Comparison of ENCODE assay signal across 23 cellular contexts in the genomic region with DNA sequence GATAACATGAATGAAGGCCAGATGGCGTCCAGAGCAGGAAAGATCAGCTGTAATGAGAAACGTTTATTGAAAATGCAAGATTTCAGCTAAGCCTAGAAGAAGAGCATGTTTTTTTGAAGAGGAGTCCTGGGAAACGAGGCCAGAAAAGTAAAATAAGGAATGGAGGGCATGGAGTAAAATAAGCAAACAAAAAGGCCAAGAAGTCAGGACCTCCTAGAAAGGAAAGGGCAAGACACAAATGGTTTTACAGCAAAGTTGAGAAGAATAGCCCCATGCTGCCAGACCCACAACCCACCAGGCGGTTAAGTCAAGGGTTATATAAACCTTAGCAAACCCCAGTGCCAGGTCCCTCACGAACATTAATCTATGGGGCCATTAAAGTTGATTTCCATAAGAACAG. TPM values are rescaled to one million over a fixed set of nuclear protein-coding genes. Genes with fewer than 3 reads are reported as not detected.
A peak's percentile ranks its signal among the peaks of the same experiment; 100 is the strongest.
DNase-seq lines count a peak whose midpoint lies in the region; ATAC-seq and TF ChIP-seq lines count a peak whose summit lies in the region.
"Had no signal": no experiment of that assay in that cellular context is flagged by ENCODE, and none has a peak within 500 bp of the region (broad histone marks: within the 10 kb centered on the region; RNA-seq: fewer than 3 reads in every experiment).

No MANE protein-coding gene starts in this region.

- TF ChIP-seq POLR2A in erythroblast (IDR thresholded peaks at IDR 0.05; ENCODE audit: low read length), result no peak

- H3K79me2 ChIP-seq in GM23338 (replicated peaks; ENCODE audit: insufficient read depth) (peaks cover 100% of the 10 kb centered on the region), neural progenitor cell (ENCODE audit: low read depth) (peaks cover 100% of the 10 kb centered on the region)

- no peaks in the 10 kb centered on the region for H3K27me3 ChIP-seq in GM23338 (ENCODE audit: insufficient read depth)
- no peaks in the 10 kb centered on the region for H3K27me3 ChIP-seq in neural progenitor cell
- H3K27me3 ChIP-seq: Peyer's patch, upper lobe of left lung had no signal

- DNase-seq in activated CD4-positive, alpha-beta T cell treated with anti-CD3 and anti-CD28 coated beads, Interleukin-2, amount 10 ng/mL, durations not matched to agents 24 days and 14 days, result no peak
- DNase-seq in activated CD4-positive, alpha-beta T cell treated with anti-CD3 and anti-CD28 coated beads for 48 hours, result no peak
- DNase-seq in GM23338 (ENCODE audit: low spot score), result no peak
- DNase-seq in activated T-helper 1 cell treated with anti-CD3 and anti-CD28 coated beads, Interleukin-12 subunit alpha, Interleukin-12 subunit beta, Interleukin-2, Interleukin-4 antibody, amounts not matched to agents 30 ng/mL and 10 ng/mL and 1 ng/mL, durations not matched to agents 14 hours and 24 hours and 36 hours (ENCODE audit: low spot score), result no peak
- no peak for DNase-seq in neural progenitor cell (ENCODE audit: low spot score)
- no peak for DNase-seq in effector memory CD8-positive, alpha-beta T cell
- no peak for DNase-seq in erythroblast (lab: John Stamatoyannopoulos, UW)
- DNase-seq: activated naive CD4-positive, alpha-beta T cell treated with anti-CD3 and anti-CD28 coated beads, Interleukin-2, amount 10 ng/mL, durations not matched to agents 7 days and 5 days; AML-193; CD8-positive, alpha-beta memory T cell; DMS153; GOT3; kidney; lower lobe of right lung; mucosa of descending colon; NCI-H1436 treated with DMSO at 0.1 percent for 48 hours; NCI-H2107; Peyer's patch; upper lobe of left lung had no signal

- peaks cover 4% of the 10 kb centered on the region for H3K9me3 Mint-ChIP-seq in activated CD4-positive, alpha-beta T cell treated with anti-CD3 and anti-CD28 coated beads, Interleukin-2, amount 10 ng/mL, durations not matched to agents 24 days and 14 days
- no peaks in the 10 kb centered on the region for H3K9me3 Mint-ChIP-seq in GM23338
- no peaks in the 10 kb centered on the region for H3K9me3 Mint-ChIP-seq in activated T-helper 1 cell treated with anti-CD3 and anti-CD28 coated beads, Interleukin-12 subunit alpha, Interleukin-12 subunit beta, Interleukin-2, Interleukin-4 antibody, amounts not matched to agents 30 ng/mL and 10 ng/mL and 1 ng/mL, durations not matched to agents 14 hours and 24 hours and 36 hours
- H3K9me3 Mint-ChIP-seq in neural progenitor cell, result peaks cover 11% of the 10 kb centered on the region
- H3K9me3 Mint-ChIP-seq in effector memory CD8-positive, alpha-beta T cell, result no peaks in the 10 kb centered on the region
- H3K9me3 Mint-ChIP-seq: activated naive CD4-positive, alpha-beta T cell treated with anti-CD3 and anti-CD28 coated beads, Interleukin-2, amount 10 ng/mL, durations not matched to agents 7 days and 5 days; CD8-positive, alpha-beta memory T cell; central memory CD8-positive, alpha-beta T cell had no signal

- no peak overlapping the region for H3K9ac ChIP-seq in neural progenitor cell
- H3K9ac ChIP-seq: KMS-11 had no signal

- H3K27ac Mint-ChIP-seq in activated CD4-positive, alpha-beta T cell treated with anti-CD3 and anti-CD28 coated beads, Interleukin-2, amount 10 ng/mL, durations not matched to agents 24 days and 14 days, result peak overlapping the region; percentile 81
- H3K27ac Mint-ChIP-seq in GM23338, result no peak overlapping the region
- H3K27ac Mint-ChIP-seq in activated T-helper 1 cell treated with anti-CD3 and anti-CD28 coated beads, Interleukin-12 subunit alpha, Interleukin-12 subunit beta, Interleukin-2, Interleukin-4 antibody, amounts not matched to agents 30 ng/mL and 10 ng/mL and 1 ng/mL, durations not matched to agents 14 hours and 24 hours and 36 hours, result peak overlapping the region; percentile 5
- no peak overlapping the region for H3K27ac Mint-ChIP-seq in neural progenitor cell
- no peak overlapping the region for H3K27ac Mint-ChIP-seq in effector memory CD8-positive, alpha-beta T cell
- H3K27ac Mint-ChIP-seq: activated naive CD4-positive, alpha-beta T cell treated with anti-CD3 and anti-CD28 coated beads, Interleukin-2, amount 10 ng/mL, durations not matched to agents 7 days and 5 days had no signal

- peaks cover 72% of the 10 kb centered on the region for H4K20me1 ChIP-seq in GM23338 (replicated peaks; ENCODE audit: insufficient read depth)
- peaks cover 100% of the 10 kb centered on the region for H4K20me1 ChIP-seq in neural progenitor cell (ENCODE audit: low read depth)

- H3K4me3 ChIP-seq in GM23338, result no peak overlapping the region
- no peak overlapping the region for H3K4me3 ChIP-seq in neural progenitor cell
- H3K4me3 ChIP-seq: lower lobe of right lung, mucosa of descending colon, Peyer's patch, prostate gland, upper lobe of left lung had no signal

- peaks cover 81% of the 10 kb centered on the region for H3K4me1 ChIP-seq in GM23338 (ENCODE audit: insufficient read depth)
- H3K4me1 ChIP-seq in neural progenitor cell, result peaks cover 79% of the 10 kb centered on the region

- H3K36me3 ChIP-seq in GM23338 (ENCODE audit: insufficient read depth), result no peaks in the 10 kb centered on the region
- no peaks in the 10 kb centered on the region for H3K36me3 ChIP-seq in neural progenitor cell
- H3K36me3 ChIP-seq: lower lobe of right lung, Peyer's patch, prostate gland, upper lobe of left lung had no signal

- H3F3A ChIP-seq in GM23338 (replicated peaks; ENCODE audit: low read depth) (no peaks in the 10 kb centered on the region), neural progenitor cell (ENCODE audit: low read depth) (peaks cover 56% of the 10 kb centered on the region)

- H2AFZ ChIP-seq in GM23338 (no peak overlapping the region), neural progenitor cell (replicated peaks) (no peak overlapping the region)

- no peak overlapping the region for H3K27ac ChIP-seq in GM23338 (ENCODE audit: low read depth)
- H3K27ac ChIP-seq in neural progenitor cell, result peak overlapping the region; percentile 24
- H3K27ac ChIP-seq: KMS-11, lower lobe of right lung, Peyer's patch, prostate gland, upper lobe of left lung had no signal

- H3K36me3 Mint-ChIP-seq in activated CD4-positive, alpha-beta T cell treated with anti-CD3 and anti-CD28 coated beads, Interleukin-2, amount 10 ng/mL, durations not matched to agents 24 days and 14 days (ENCODE audit: low read depth), result peaks cover 21% of the 10 kb centered on the region
- H3K36me3 Mint-ChIP-seq in GM23338 (ENCODE audit: low read depth) (peaks cover 10% of the 10 kb centered on the region; the same call in 2 of the 3 replicates), neural progenitor cell (peaks cover 24% of the 10 kb centered on the region)
- H3K36me3 Mint-ChIP-seq in activated T-helper 1 cell treated with anti-CD3 and anti-CD28 coated beads, Interleukin-12 subunit alpha, Interleukin-12 subunit beta, Interleukin-2, Interleukin-4 antibody, amounts not matched to agents 30 ng/mL and 10 ng/mL and 1 ng/mL, durations not matched to agents 14 hours and 24 hours and 36 hours (ENCODE audit: low read depth), result peaks cover 28% of the 10 kb centered on the region
- peaks cover 15% of the 10 kb centered on the region for H3K36me3 Mint-ChIP-seq in effector memory CD8-positive, alpha-beta T cell (ENCODE audit: insufficient read depth)

- H3K4me2 ChIP-seq in GM23338, result peak overlapping the region; percentile 16
- H3K4me2 ChIP-seq in neural progenitor cell, result peak overlapping the region; percentile 57
- H3K4me2 ChIP-seq: KMS-11 had no signal

- H3K4me3 Mint-ChIP-seq in activated CD4-positive, alpha-beta T cell treated with anti-CD3 and anti-CD28 coated beads, Interleukin-2, amount 10 ng/mL, durations not matched to agents 24 days and 14 days, result peak overlapping the region; percentile 32
- no peak overlapping the region for H3K4me3 Mint-ChIP-seq in GM23338
- H3K4me3 Mint-ChIP-seq in activated T-helper 1 cell treated with anti-CD3 and anti-CD28 coated beads, Interleukin-12 subunit alpha, Interleukin-12 subunit beta, Interleukin-2, Interleukin-4 antibody, amounts not matched to agents 30 ng/mL and 10 ng/mL and 1 ng/mL, durations not matched to agents 14 hours and 24 hours and 36 hours, result peak overlapping the region; percentile 13
- H3K4me3 Mint-ChIP-seq in neural progenitor cell, result no peak overlapping the region
- H3K4me3 Mint-ChIP-seq in effector memory CD8-positive, alpha-beta T cell, result no peak overlapping the region
- H3K4me3 Mint-ChIP-seq: activated naive CD4-positive, alpha-beta T cell treated with anti-CD3 and anti-CD28 coated beads, Interleukin-2, amount 10 ng/mL, durations not matched to agents 7 days and 5 days; central memory CD8-positive, alpha-beta T cell had no signal

- ATAC-seq in GM23338, result no peak
- no peak for ATAC-seq in effector memory CD8-positive, alpha-beta T cell (replicated peaks)
- ATAC-seq in HG03139 (IDR thresholded peaks at IDR 0.05; ENCODE audit: unreplicated experiment), result no peak
- ATAC-seq: lower lobe of right lung, mucosa of descending colon had no signal

- intact Hi-C loops in activated CD4-positive, alpha-beta T cell treated with anti-CD3 and anti-CD28 coated beads, Interleukin-2, amount 10 ng/mL, durations not matched to agents 24 days and 14 days (cut with micrococcal nuclease), result loop anchor here (10.0 kb wide), 1 partner anchor 1185 kb away; the partner anchor contains the start of gene SUCLG2
- intact Hi-C loops in activated T-helper 1 cell treated with anti-CD3 and anti-CD28 coated beads, Interleukin-12 subunit alpha, Interleukin-12 subunit beta, Interleukin-2, Interleukin-4 antibody, amounts not matched to agents 30 ng/mL and 10 ng/mL and 1 ng/mL, durations not matched to agents 14 hours and 24 hours and 36 hours (cut with micrococcal nuclease), result loop anchor here (5.0 to 10.0 kb wide), 2 partner anchors 435 to 877 kb away; partner anchors contain the start of gene MAGI1

- no peaks in the 10 kb centered on the region for H3K9me2 ChIP-seq in GM23338 (ENCODE audit: insufficient read depth)

- no peaks in the 10 kb centered on the region for H3K9me3 ChIP-seq in neural progenitor cell (ENCODE audit: low read depth)
- H3K9me3 ChIP-seq: lower lobe of right lung, mucosa of descending colon, Peyer's patch, prostate gland, upper lobe of left lung had no signal

- TF ChIP-seq CTCF in GM23338 (conservative IDR thresholded peaks at IDR 0.05; ENCODE audit: low read depth in 2 of 2), result no peak
- TF ChIP-seq CTCF in neural progenitor cell (IDR thresholded peaks at IDR 0.05), result no peak

- no peaks in the 10 kb centered on the region for H3K27me3 Mint-ChIP-seq in activated CD4-positive, alpha-beta T cell treated with anti-CD3 and anti-CD28 coated beads, Interleukin-2, amount 10 ng/mL, durations not matched to agents 24 days and 14 days
- H3K27me3 Mint-ChIP-seq in GM23338 (ENCODE audit: insufficient read depth, low read depth, poor library complexity), result peaks cover 9% of the 10 kb centered on the region
- no peaks in the 10 kb centered on the region for H3K27me3 Mint-ChIP-seq in activated T-helper 1 cell treated with anti-CD3 and anti-CD28 coated beads, Interleukin-12 subunit alpha, Interleukin-12 subunit beta, Interleukin-2, Interleukin-4 antibody, amounts not matched to agents 30 ng/mL and 10 ng/mL and 1 ng/mL, durations not matched to agents 14 hours and 24 hours and 36 hours (ENCODE audit: insufficient read depth)
- no peaks in the 10 kb centered on the region for H3K27me3 Mint-ChIP-seq in neural progenitor cell (ENCODE audit: insufficient read depth, low read depth)
- no peaks in the 10 kb centered on the region for H3K27me3 Mint-ChIP-seq in effector memory CD8-positive, alpha-beta T cell
- H3K27me3 Mint-ChIP-seq: activated naive CD4-positive, alpha-beta T cell treated with anti-CD3 and anti-CD28 coated beads, Interleukin-2, amount 10 ng/mL, durations not matched to agents 7 days and 5 days; CD8-positive, alpha-beta memory T cell; central memory CD8-positive, alpha-beta T cell had no signal

- peaks cover 68% of the 10 kb centered on the region for H3K4me1 Mint-ChIP-seq in activated CD4-positive, alpha-beta T cell treated with anti-CD3 and anti-CD28 coated beads, Interleukin-2, amount 10 ng/mL, durations not matched to agents 24 days and 14 days
- peaks cover 75% of the 10 kb centered on the region for H3K4me1 Mint-ChIP-seq in GM23338
- H3K4me1 Mint-ChIP-seq in activated T-helper 1 cell treated with anti-CD3 and anti-CD28 coated beads, Interleukin-12 subunit alpha, Interleukin-12 subunit beta, Interleukin-2, Interleukin-4 antibody, amounts not matched to agents 30 ng/mL and 10 ng/mL and 1 ng/mL, durations not matched to agents 14 hours and 24 hours and 36 hours (ENCODE audit: low read depth), result peaks cover 59% of the 10 kb centered on the region
- H3K4me1 Mint-ChIP-seq in neural progenitor cell, result peaks cover 50% of the 10 kb centered on the region
- peaks cover 27 to 51% of the 10 kb centered on the region in 2 donors for H3K4me1 Mint-ChIP-seq in effector memory CD8-positive, alpha-beta T cell (ENCODE audit: low read depth in 2 of 2)

RNA-seq across cellular contexts. Expression of gene LRIG1, which starts 30.5 kb away (rescaled TPM):
- 50.3 and 52.8 TPM in 2 replicates for total RNA-seq in activated CD4-positive, alpha-beta T cell treated with anti-CD3 and anti-CD28 coated beads, Interleukin-2, amount 10 ng/mL, durations not matched to agents 24 days and 14 days
- total RNA-seq in GM23338 (2014; rRNA removed; shearing (Covaris generic)), result 116 and 134 TPM in 2 replicates
- 39.9 and 40.0 TPM in 2 replicates for polyA plus RNA-seq in GM23338 (2016; fragmentation: Nextera tagmentation; extraction: Ambion mirVana)
- total RNA-seq in activated T-helper 1 cell treated with anti-CD3 and anti-CD28 coated beads, Interleukin-12 subunit alpha, Interleukin-12 subunit beta, Interleukin-2, Interleukin-4 antibody, amounts not matched to agents 30 ng/mL and 10 ng/mL and 1 ng/mL, durations not matched to agents 14 hours and 24 hours and 36 hours, result 57.4 and 59.5 TPM in 2 replicates
- 169 and 184 TPM in 2 replicates for total RNA-seq in neural progenitor cell (ENCODE audit: low replicate concordance)

Comparison
In these comparisons a context has a peak if more than half of its experiments do, and no peak if none do; other contexts are left out.
1. H3K27ac Mint-ChIP-seq: peak in activated CD4-positive, alpha-beta T cell treated with anti-CD3 and anti-CD28 coated beads, Interleukin-2, amount 10 ng/mL, durations not matched to agents 24 days and 14 days (single experiment) and activated T-helper 1 cell treated with anti-CD3 and anti-CD28 coated beads, Interleukin-12 subunit alpha, Interleukin-12 subunit beta, Interleukin-2, Interleukin-4 antibody, amounts not matched to agents 30 ng/mL and 10 ng/mL and 1 ng/mL, durations not matched to agents 14 hours and 24 hours and 36 hours (single experiment); none in GM23338 (single experiment), neural progenitor cell (single experiment) and effector memory CD8-positive, alpha-beta T cell (0 of 2).
2. H3K4me3 Mint-ChIP-seq: peak in activated CD4-positive, alpha-beta T cell treated with anti-CD3 and anti-CD28 coated beads, Interleukin-2, amount 10 ng/mL, durations not matched to agents 24 days and 14 days (single experiment) and activated T-helper 1 cell treated with anti-CD3 and anti-CD28 coated beads, Interleukin-12 subunit alpha, Interleukin-12 subunit beta, Interleukin-2, Interleukin-4 antibody, amounts not matched to agents 30 ng/mL and 10 ng/mL and 1 ng/mL, durations not matched to agents 14 hours and 24 hours and 36 hours (single experiment); none in GM23338 (single experiment), neural progenitor cell (single experiment) and effector memory CD8-positive, alpha-beta T cell (0 of 2).